In genomic region chr7:79953130-79953529, GRCh38 we compare ENCODE assay signal across 31 cellular contexts.
"Had no signal": no experiment of that assay in that cellular context is flagged by ENCODE, and none has a peak within 500 bp of the region (broad histone marks: within the 10 kb centered on the region; RNA-seq: fewer than 3 reads in every experiment).

No MANE protein-coding gene starts in this region.

- H3K4me3 ChIP-seq: adrenal gland, ascending aorta, body of pancreas, breast epithelium, cardiac muscle cell had no signal

- H3K27me3 ChIP-seq: adrenal gland, ascending aorta, body of pancreas, brain microvascular endothelial cell, breast epithelium, cardiac muscle cell had no signal

- H3K4me1 ChIP-seq: adrenal gland, ascending aorta, body of pancreas, breast epithelium had no signal

- DNase-seq: activated effector memory CD4-positive, alpha-beta T cell treated with anti-CD3 and anti-CD28 coated beads, Interleukin-2, amount 50 U/mL, for 16 hours; activated effector memory CD4-positive, alpha-beta T cell treated with Interleukin-2 at 50 U/mL for 16 hours; activated gamma-delta T cell; activated gamma-delta T cell treated with Interleukin-2 at 50 U/mL for 16 hours; activated naive CD4-positive, alpha-beta T cell; activated naive CD4-positive, alpha-beta T cell treated with anti-CD3 and anti-CD28 coated beads for 36 hours; activated naive CD4-positive, alpha-beta T cell treated with anti-CD3 and anti-CD28 coated beads, Interleukin-2, amount 10 ng/mL, durations not matched to agents 7 days and 5 days; activated naive CD4-positive, alpha-beta T cell treated with anti-CD3 and anti-CD28 coated beads, Interleukin-2, amount 50 U/mL, for 16 hours; activated naive CD4-positive, alpha-beta T cell treated with Interleukin-2 at 50 U/mL for 16 hours; activated naive CD8-positive, alpha-beta T cell treated with anti-CD3 and anti-CD28 coated beads for 36 hours; activated naive CD8-positive, alpha-beta T cell treated with anti-CD3 and anti-CD28 coated beads, Interleukin-2, amount 10 ng/mL, durations not matched to agents 7 days and 5 days; activated naive CD8-positive, alpha-beta T cell treated with anti-CD3 and anti-CD28 coated beads, Interleukin-2, amount 50 U/mL, for 24 hours; activated T-cell treated with anti-CD3 and anti-CD28 coated beads, Interleukin-2, amount 50 U/mL, for 24 hours; activated T-cell treated with anti-CD3 and anti-CD28 coated beads, Interleukin-2, amount 50 U/mL, for 4 hours; activated T-cell treated with anti-CD3 and anti-CD28 coated beads, Interleukin-2, amount 50 U/mL, for 48 hours; activated T-cell treated with anti-CD3 and anti-CD28 coated beads, Interleukin-2, amount 50 U/mL, for 72 hours; adrenal gland; amniotic stem cell; amygdala; anterior cingulate cortex; aorta; body of pancreas; brain microvascular endothelial cell; caudate nucleus; central memory CD4-positive, alpha-beta T cell; cerebellar nuclear complex had no signal

- H3K36me3 ChIP-seq: adrenal gland, ascending aorta, brain microvascular endothelial cell, breast epithelium, cardiac muscle cell had no signal

- ATAC-seq: activated naive CD4-positive, alpha-beta T cell treated with anti-CD3 and anti-CD28 coated beads, Interleukin-2, amount 50 U/mL, for 72 hours; activated naive CD8-positive, alpha-beta T cell treated with anti-CD3 and anti-CD28 coated beads, Interleukin-2, amount 50 U/mL, for 24 hours; activated T-cell treated with anti-CD3 and anti-CD28 coated beads, Interleukin-2, amount 50 U/mL, for 4 hours; activated T-cell treated with anti-CD3 and anti-CD28 coated beads, Interleukin-2, amount 50 U/mL, for 72 hours; activated T-helper 17 cell treated with anti-CD3 and anti-CD28 coated beads, Interleukin-2, amount 50 U/mL, for 72 hours; body of pancreas had no signal

- H3K27ac ChIP-seq: adrenal gland, ascending aorta, body of pancreas, brain microvascular endothelial cell, breast epithelium, cardiac muscle cell had no signal

- H3K9me3 ChIP-seq: adrenal gland, ascending aorta, body of pancreas, breast epithelium had no signal
